Comparison of ENCODE assay signal across 19 cellular contexts in the genomic region with DNA sequence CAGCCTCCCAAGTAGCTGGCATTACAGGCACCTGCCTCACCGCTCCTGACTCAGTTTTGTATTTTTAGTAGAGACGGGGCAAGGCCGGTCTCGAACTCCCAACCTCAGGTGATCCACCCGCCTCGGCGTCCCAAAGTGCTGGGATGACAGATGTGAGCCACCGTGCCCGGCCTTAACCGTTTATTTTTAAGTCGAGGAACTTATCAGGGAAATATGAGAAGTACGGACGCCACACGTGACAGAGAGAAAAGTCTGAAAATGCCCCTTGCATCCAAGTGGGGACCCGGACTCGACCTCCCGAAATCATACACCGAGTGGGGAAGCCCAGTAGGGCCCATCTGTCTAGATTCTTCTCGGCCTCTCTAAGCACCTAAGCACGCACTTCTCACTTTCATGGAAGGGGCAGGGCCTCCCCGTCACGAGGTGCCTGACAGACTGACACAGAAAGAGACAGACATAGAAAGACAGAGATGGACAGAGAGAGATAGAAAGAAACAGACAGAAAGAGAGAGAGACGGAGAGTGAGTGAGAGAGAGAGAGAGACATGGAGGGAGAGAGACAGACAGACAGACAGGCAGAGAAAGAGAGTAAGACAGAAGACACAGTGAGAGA.
"Had no signal": no experiment of that assay in that cellular context is flagged by ENCODE, and none has a peak within 500 bp of the region (broad histone marks: within the 10 kb centered on the region; RNA-seq: fewer than 3 reads in every experiment).

No MANE protein-coding gene starts in this region.

- DNase-seq: activated CD4-positive, alpha-beta T cell treated with anti-CD3 and anti-CD28 coated beads for 1 hour; activated CD4-positive, alpha-beta T cell treated with anti-CD3 and anti-CD28 coated beads, Interleukin-2, amount 50 U/mL, for 1 hour; activated naive CD4-positive, alpha-beta T cell; activated T-cell treated with anti-CD3 and anti-CD28 coated beads, Interleukin-2, amount 50 U/mL, for 1 hour; colonic mucosa; effector memory CD8-positive, alpha-beta T cell; left ventricle myocardium inferior; midbrain; stimulated activated CD4-positive, alpha-beta T cell treated with anti-CD3 and anti-CD28 coated beads, Interleukin-4, amount 100 ng/mL, for 1 hour; stimulated activated naive CD4-positive, alpha-beta T cell treated with Interleukin-2 at 50 U/mL for 16 hours; T-helper 1 cell; upper lobe of left lung had no signal

- ATAC-seq: effector memory CD8-positive, alpha-beta T cell; esophagus mucosa; natural killer cell treated with Interleukin-12 subunit alpha and Interleukin-12 subunit beta and Interleukin-15 and Interleukin-18, amount 100 ng/mL, for 72 hours had no signal

- H3K4me1 ChIP-seq: breast epithelium, colonic mucosa, upper lobe of left lung had no signal

- H3K4me3 Mint-ChIP-seq: activated naive CD8-positive, alpha-beta T cell treated with anti-CD3 and anti-CD28 coated beads for 36 hours; effector memory CD8-positive, alpha-beta T cell; natural killer cell treated with Interleukin-12 subunit alpha and Interleukin-12 subunit beta and Interleukin-15 and Interleukin-18, amount 100 ng/mL, for 72 hours had no signal

- H3K27ac ChIP-seq: breast epithelium, colonic mucosa, dorsolateral prefrontal cortex, left ventricle myocardium inferior, ovary, upper lobe of left lung had no signal

- H3K4me3 ChIP-seq: colonic mucosa, left ventricle myocardium inferior, ovary, upper lobe of left lung had no signal

- H3K36me3 Mint-ChIP-seq: activated naive CD8-positive, alpha-beta T cell treated with anti-CD3 and anti-CD28 coated beads for 36 hours; natural killer cell treated with Interleukin-12 subunit alpha and Interleukin-12 subunit beta and Interleukin-15 and Interleukin-18, amount 100 ng/mL, for 72 hours had no signal

- H3K27me3 ChIP-seq: breast epithelium, colonic mucosa, ovary, upper lobe of left lung had no signal

- H3K4me1 Mint-ChIP-seq: activated naive CD8-positive, alpha-beta T cell treated with anti-CD3 and anti-CD28 coated beads for 36 hours had no signal

- H3K27me3 Mint-ChIP-seq: effector memory CD8-positive, alpha-beta T cell; natural killer cell treated with Interleukin-12 subunit alpha and Interleukin-12 subunit beta and Interleukin-15 and Interleukin-18, amount 100 ng/mL, for 72 hours had no signal

- H3K9me3 Mint-ChIP-seq: effector memory CD8-positive, alpha-beta T cell; natural killer cell treated with Interleukin-12 subunit alpha and Interleukin-12 subunit beta and Interleukin-15 and Interleukin-18, amount 100 ng/mL, for 72 hours had no signal

- H3K9me3 ChIP-seq: colonic mucosa, left ventricle myocardium inferior, ovary, upper lobe of left lung had no signal

- H3K36me3 ChIP-seq: breast epithelium, colonic mucosa, left ventricle myocardium inferior, ovary, upper lobe of left lung had no signal

- H3K27ac Mint-ChIP-seq: activated naive CD8-positive, alpha-beta T cell treated with anti-CD3 and anti-CD28 coated beads for 36 hours; activated T-helper 2 cell treated with anti-CD3 and anti-CD28 coated beads, Interferon-gamma antibody, Interleukin-2, Interleukin-4, amounts not matched to agents 10 μg/mL and 5 μg/mL and 100 μg/mL, durations not matched to agents 14 hours and 24 hours and 36 hours; effector memory CD8-positive, alpha-beta T cell; natural killer cell treated with Interleukin-12 subunit alpha and Interleukin-12 subunit beta and Interleukin-15 and Interleukin-18, amount 100 ng/mL, for 72 hours had no signal
